ENCODE assay signal across 17 cellular contexts in genomic region chr3:171229173-171229572, GRCh38.
DNase-seq lines count a peak whose midpoint lies in the region; ATAC-seq lines count a peak whose summit lies in the region.
"Had no signal": no experiment of that assay in that cellular context is flagged by ENCODE, and none has a peak within 500 bp of the region (broad histone marks: within the 10 kb centered on the region; RNA-seq: fewer than 3 reads in every experiment).

No MANE protein-coding gene starts in this region.

- peaks cover 56% of the 10 kb centered on the region for H3K4me1 Mint-ChIP-seq in activated CD4-positive, alpha-beta memory T cell treated with anti-CD3 and anti-CD28 coated beads for 36 hours (ENCODE audit: low read depth)
- H3K4me1 Mint-ChIP-seq in activated CD4-positive, alpha-beta memory T cell treated with anti-CD3 and anti-CD28 coated beads, Interleukin-2, amount 10 ng/mL, durations not matched to agents 7 days and 5 days: peaks cover 45% of the 10 kb centered on the region
- peaks cover 49% of the 10 kb centered on the region for H3K4me1 Mint-ChIP-seq in activated naive CD8-positive, alpha-beta T cell treated with anti-CD3 and anti-CD28 coated beads for 36 hours
- H3K4me1 Mint-ChIP-seq in stimulated activated naive CD8-positive, alpha-beta T cell treated with anti-CD3 and anti-CD28 coated beads, Interleukin-15, amount 100 ng/mL, for 72 hours: peaks cover 71% of the 10 kb centered on the region

- H3K27ac Mint-ChIP-seq in activated CD4-positive, alpha-beta memory T cell treated with anti-CD3 and anti-CD28 coated beads for 36 hours: peak overlapping the region; percentile 2
- no peak overlapping the region for H3K27ac Mint-ChIP-seq in activated CD4-positive, alpha-beta memory T cell treated with anti-CD3 and anti-CD28 coated beads, Interleukin-2, amount 10 ng/mL, durations not matched to agents 7 days and 5 days
- H3K27ac Mint-ChIP-seq in activated naive CD8-positive, alpha-beta T cell treated with anti-CD3 and anti-CD28 coated beads for 36 hours: peak overlapping the region; percentile 73
- H3K27ac Mint-ChIP-seq in stimulated activated naive CD8-positive, alpha-beta T cell treated with anti-CD3 and anti-CD28 coated beads, Interleukin-15, amount 100 ng/mL, for 72 hours: peak overlapping the region; percentile 28 to 59

- peaks cover 13% of the 10 kb centered on the region for H3K9me3 Mint-ChIP-seq in activated CD4-positive, alpha-beta memory T cell treated with anti-CD3 and anti-CD28 coated beads for 36 hours
- peaks cover 15% of the 10 kb centered on the region for H3K9me3 Mint-ChIP-seq in activated CD4-positive, alpha-beta memory T cell treated with anti-CD3 and anti-CD28 coated beads, Interleukin-2, amount 10 ng/mL, durations not matched to agents 7 days and 5 days
- peaks cover 9% of the 10 kb centered on the region for H3K9me3 Mint-ChIP-seq in activated naive CD8-positive, alpha-beta T cell treated with anti-CD3 and anti-CD28 coated beads for 36 hours
- peaks cover 0 to 9% of the 10 kb centered on the region in 2 donors for H3K9me3 Mint-ChIP-seq in stimulated activated naive CD8-positive, alpha-beta T cell treated with anti-CD3 and anti-CD28 coated beads, Interleukin-15, amount 100 ng/mL, for 72 hours

- POLR2A ChIA-PET in activated CD4-positive, alpha-beta memory T cell treated with anti-CD3 and anti-CD28 coated beads for 36 hours (lab: Charles Lee): no interaction called here
- POLR2A ChIA-PET in activated CD4-positive, alpha-beta memory T cell treated with anti-CD3 and anti-CD28 coated beads, Interleukin-2, amount 10 ng/mL, durations not matched to agents 7 days and 5 days (lab: Charles Lee): no interaction called here

- H3K36me3 Mint-ChIP-seq in activated CD4-positive, alpha-beta memory T cell treated with anti-CD3 and anti-CD28 coated beads for 36 hours: peaks cover 36% of the 10 kb centered on the region
- peaks cover 60% of the 10 kb centered on the region for H3K36me3 Mint-ChIP-seq in activated CD4-positive, alpha-beta memory T cell treated with anti-CD3 and anti-CD28 coated beads, Interleukin-2, amount 10 ng/mL, durations not matched to agents 7 days and 5 days (ENCODE audit: low read depth)
- H3K36me3 Mint-ChIP-seq in activated naive CD8-positive, alpha-beta T cell treated with anti-CD3 and anti-CD28 coated beads for 36 hours: peaks cover 35% of the 10 kb centered on the region

- intact Hi-C loops in activated CD4-positive, alpha-beta memory T cell treated with anti-CD3 and anti-CD28 coated beads for 36 hours (cut with micrococcal nuclease): loop anchor here (1.0 to 5.0 kb wide), 4 partner anchors 20 to 108 kb away; no protein-coding TSS in a partner anchor

- no peak overlapping the region for H3K4me3 Mint-ChIP-seq in activated CD4-positive, alpha-beta memory T cell treated with anti-CD3 and anti-CD28 coated beads for 36 hours
- no peak overlapping the region for H3K4me3 Mint-ChIP-seq in activated CD4-positive, alpha-beta memory T cell treated with anti-CD3 and anti-CD28 coated beads, Interleukin-2, amount 10 ng/mL, durations not matched to agents 7 days and 5 days
- no peak overlapping the region for H3K4me3 Mint-ChIP-seq in activated naive CD8-positive, alpha-beta T cell treated with anti-CD3 and anti-CD28 coated beads for 36 hours
- H3K4me3 Mint-ChIP-seq in stimulated activated naive CD8-positive, alpha-beta T cell treated with anti-CD3 and anti-CD28 coated beads, Interleukin-15, amount 100 ng/mL, for 72 hours: peak overlapping the region in 1 of 2 donors; percentile 40

- CTCF ChIA-PET in activated CD4-positive, alpha-beta memory T cell treated with anti-CD3 and anti-CD28 coated beads for 36 hours (lab: Charles Lee): interaction anchor here (1.3 kb wide), 1 partner anchor 231 kb away, joined by 3 read pairs; no protein-coding TSS in a partner anchor
- CTCF ChIA-PET in activated CD4-positive, alpha-beta memory T cell treated with anti-CD3 and anti-CD28 coated beads, Interleukin-2, amount 10 ng/mL, durations not matched to agents 7 days and 5 days (lab: Charles Lee): no interaction called here

- H3K27me3 Mint-ChIP-seq in activated CD4-positive, alpha-beta memory T cell treated with anti-CD3 and anti-CD28 coated beads for 36 hours: no peaks in the 10 kb centered on the region
- H3K27me3 Mint-ChIP-seq in activated CD4-positive, alpha-beta memory T cell treated with anti-CD3 and anti-CD28 coated beads, Interleukin-2, amount 10 ng/mL, durations not matched to agents 7 days and 5 days: no peaks in the 10 kb centered on the region
- H3K27me3 Mint-ChIP-seq in activated naive CD8-positive, alpha-beta T cell treated with anti-CD3 and anti-CD28 coated beads for 36 hours: no peaks in the 10 kb centered on the region
- no peaks in the 10 kb centered on the region for H3K27me3 Mint-ChIP-seq in stimulated activated naive CD8-positive, alpha-beta T cell treated with anti-CD3 and anti-CD28 coated beads, Interleukin-15, amount 100 ng/mL, for 72 hours

- ATAC-seq in stimulated activated naive CD8-positive, alpha-beta T cell treated with anti-CD3 and anti-CD28 coated beads, Interleukin-15, amount 100 ng/mL, for 72 hours: peak; percentile 66
- ATAC-seq: HepG2 had no signal

- DNase-seq in activated CD4-positive, alpha-beta memory T cell treated with anti-CD3 and anti-CD28 coated beads for 36 hours: no peak
- no peak for DNase-seq in activated CD4-positive, alpha-beta memory T cell treated with anti-CD3 and anti-CD28 coated beads, Interleukin-2, amount 10 ng/mL, durations not matched to agents 7 days and 5 days
- peak; percentile 13 for DNase-seq in stimulated activated CD4-positive, alpha-beta T cell treated with anti-CD3 and anti-CD28 coated beads, Interleukin-15, amount 100 ng/mL, for 24 hours
- no peak for DNase-seq in stimulated activated CD4-positive, alpha-beta T cell treated with anti-CD3 and anti-CD28 coated beads, Interleukin-1b, Interleukin-23, amount 100 ng/mL, for 48 hours
- DNase-seq in activated naive CD8-positive, alpha-beta T cell treated with anti-CD3 and anti-CD28 coated beads for 36 hours: no peak
- DNase-seq in stimulated activated naive CD8-positive, alpha-beta T cell treated with anti-CD3 and anti-CD28 coated beads, Interleukin-15, amount 100 ng/mL, for 72 hours: no peak
- DNase-seq in NOMO-1 (lab: John Stamatoyannopoulos, UW; ENCODE audit: unreplicated experiment in 2 of 2) (no peak), NCI-H82 (lab: John Stamatoyannopoulos, UW) (no peak)
- DNase-seq: C1 segment of cervical spinal cord, DMS153, EL, NCI-H1436, NCI-H2029, NCI-H2171 treated with DMSO at 0.1 percent for 48 hours, NCI-H446 treated with DMSO at 0.1 percent for 48 hours, PC-9 had no signal
